8 cellular contexts compared by ENCODE assay signal in the genomic region with DNA sequence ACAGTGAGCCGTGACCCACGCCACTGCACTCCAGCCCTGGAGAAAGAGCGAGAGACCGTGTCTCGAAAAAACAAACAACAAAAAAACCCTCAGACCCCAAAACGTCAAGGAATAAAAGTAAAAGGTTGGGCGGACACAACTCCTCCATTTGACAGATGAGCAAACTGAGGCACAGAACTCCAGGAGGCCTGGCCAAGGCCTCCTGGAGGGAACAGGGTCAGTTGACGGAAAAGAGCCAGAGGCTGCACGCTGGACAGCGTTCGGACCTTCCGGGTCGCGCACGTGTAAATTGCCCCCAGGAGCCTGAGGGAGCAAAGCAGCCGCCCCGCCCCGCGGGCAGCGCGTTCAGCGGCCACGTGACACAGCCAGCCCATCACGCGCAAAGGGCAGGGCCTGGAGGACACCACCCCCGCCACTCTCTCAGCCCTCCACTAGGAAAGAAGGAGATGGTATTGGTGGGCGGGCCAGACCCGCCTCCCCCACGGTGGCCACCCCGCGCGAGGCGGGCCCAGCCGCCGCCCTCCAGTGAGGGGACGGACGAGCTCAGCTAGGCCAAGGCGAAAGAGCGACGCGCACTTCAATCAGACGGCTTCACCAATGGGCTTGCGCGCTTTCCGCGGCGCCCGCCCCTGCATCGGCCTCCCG.
A peak's percentile ranks its signal among the peaks of the same experiment; 100 is the strongest.
DNase-seq lines count a peak whose midpoint lies in the region; ATAC-seq, FAIRE-seq and TF ChIP-seq lines count a peak whose summit lies in the region.

No MANE protein-coding gene starts in this region.

- H3K4me1 ChIP-seq in right atrium auricular region = peaks cover 0 to 31% of the 10 kb centered on the region in 2 donors
- peaks cover 28% of the 10 kb centered on the region for H3K4me1 ChIP-seq in psoas muscle

- in situ Hi-C loops in GM13977 (cut with MboI; ENCODE audit: low pct_unique_long_range_greater_than_20kb, low sequenced_read_pairs, unreplicated experiment) = no loop called here

- TF ChIP-seq CTCF in GM13977 (IDR thresholded peaks at IDR 0.05; ENCODE audit: extremely low read depth, insufficient read depth, missing control alignments) = no peak
- TF ChIP-seq CTCF in right atrium auricular region (IDR thresholded peaks at IDR 0.05) = no peak
- no peak for TF ChIP-seq CTCF in psoas muscle (IDR thresholded peaks at IDR 0.05)

- no peaks in the 10 kb centered on the region for H3K9me3 ChIP-seq in right atrium auricular region
- H3K9me3 ChIP-seq in psoas muscle = no peaks in the 10 kb centered on the region

- DNase-seq in GM13977 (ENCODE audit: low spot score) (peak; percentile 99), NCI-H187 (lab: John Stamatoyannopoulos, UW) (peak; percentile 73 to 84), T-helper 2 cell (peak; percentile 88 to 100 (median 96)), anterior cingulate cortex (lab: John Stamatoyannopoulos, UW) (peak; percentile 80 to 100 (median 98)), right atrium auricular region (ENCODE audit: low spot score) (peak; percentile 98), psoas muscle (peak; percentile 98 to 99), urothelium cell line (ENCODE audit: low spot score) (peak; percentile 98)

- WGBS in psoas muscle, 3 donors = 6 to 8% (median 8%) methylated on average over 45 to 50 of the region's 50 CpGs

- H3K27me3 ChIP-seq in right atrium auricular region (no peaks in the 10 kb centered on the region), psoas muscle (ENCODE audit: insufficient read depth in 3 of 3, low read length in 2 of 3) (no peaks in the 10 kb centered on the region)

- ATAC-seq in HG02943 (IDR thresholded peaks at IDR 0.05; ENCODE audit: low read depth, unreplicated experiment) (peak; percentile 90), psoas muscle (peak; percentile 88 to 92 (median 90))

- H3K36me3 ChIP-seq in right atrium auricular region (no peaks in the 10 kb centered on the region), psoas muscle (ENCODE audit: insufficient read depth in 1 of 2, low read depth in 1 of 2) (no peaks in the 10 kb centered on the region)

- H3K27ac ChIP-seq in right atrium auricular region (peak overlapping the region; percentile 99 to 100), psoas muscle (peak overlapping the region; percentile 100)

- intact Hi-C loops in psoas muscle (cut with DNase I) = loop anchor here in 1 of 2 donors (2.0 kb wide), 1 partner anchor 25 kb away; no protein-coding TSS in a partner anchor

- peak; percentile 84 for FAIRE-seq in urothelium cell line (lab: Jason Lieb, UNC)

- peak overlapping the region; percentile 86 to 92 for H3K4me3 ChIP-seq in right atrium auricular region
- H3K4me3 ChIP-seq in psoas muscle = peak overlapping the region; percentile 96

Comparison
In these comparisons a context has a peak if more than half of its experiments do, and no peak if none do; other contexts are left out.
1. Peak in every context shown above with its lines: DNase-seq, ATAC-seq, H3K4me3 ChIP-seq and H3K27ac ChIP-seq.